16 cellular contexts compared by ENCODE assay signal in the genomic region with DNA sequence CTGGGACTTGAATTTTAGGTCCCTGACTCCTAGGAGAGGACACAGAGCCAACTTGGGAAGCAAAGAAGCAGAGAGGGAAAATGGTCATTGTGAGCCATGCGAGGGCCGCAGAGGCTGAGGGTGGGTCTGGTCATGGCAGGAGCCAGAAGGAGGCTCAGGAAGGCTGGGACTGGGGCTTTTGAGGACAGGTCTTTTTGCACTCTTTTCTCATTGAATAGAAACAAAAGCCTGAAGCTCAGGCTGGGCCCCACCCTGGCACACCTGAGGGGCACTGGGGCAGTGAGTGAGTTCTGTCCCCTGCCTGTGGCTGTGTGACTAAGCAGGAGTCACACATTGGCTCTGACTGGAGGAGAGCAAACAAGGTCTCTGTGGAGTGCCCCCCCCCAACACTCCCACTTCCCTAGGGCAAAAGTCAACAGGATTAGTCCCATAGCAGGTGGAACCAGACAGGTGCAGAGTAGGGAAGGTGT. TPM values are rescaled to one million over a fixed set of nuclear protein-coding genes. Genes with fewer than 3 reads are reported as not detected.
DNase-seq lines count a peak whose midpoint lies in the region; ATAC-seq and TF ChIP-seq lines count a peak whose summit lies in the region.
"Had no signal": no experiment of that assay in that cellular context is flagged by ENCODE, and none has a peak within 500 bp of the region (broad histone marks: within the 10 kb centered on the region; RNA-seq: fewer than 3 reads in every experiment).

No MANE protein-coding gene starts in this region.

- peaks cover 29% of the 10 kb centered on the region for H3K27me3 Mint-ChIP-seq in neural progenitor cell (ENCODE audit: insufficient read depth, low read depth)
- peaks cover 34% of the 10 kb centered on the region for H3K27me3 Mint-ChIP-seq in mesothelial cell of epicardium (ENCODE audit: low read depth)

- H3K36me3 ChIP-seq in neural progenitor cell: no peaks in the 10 kb centered on the region

- H3K9me3 Mint-ChIP-seq in neural progenitor cell: no peaks in the 10 kb centered on the region
- H3K9me3 Mint-ChIP-seq in mesothelial cell of epicardium: no peaks in the 10 kb centered on the region
- H3K9me3 Mint-ChIP-seq: activated B cell treated with CpG ODN at 0.5 μM for 24 hours had no signal

- peaks cover 12% of the 10 kb centered on the region for H3K4me1 ChIP-seq in neural progenitor cell

- no peak overlapping the region for H3K27ac Mint-ChIP-seq in neural progenitor cell
- no peak overlapping the region for H3K27ac Mint-ChIP-seq in mesothelial cell of epicardium
- H3K27ac Mint-ChIP-seq: activated B cell treated with CpG ODN at 0.5 μM for 24 hours had no signal

- H2AFZ ChIP-seq in neural progenitor cell (replicated peaks): no peak overlapping the region

- no peak for TF ChIP-seq CTCF in neural progenitor cell (IDR thresholded peaks at IDR 0.05)
- no peak for TF ChIP-seq CTCF in mesothelial cell of epicardium (IDR thresholded peaks at IDR 0.05; ENCODE audit: unreplicated experiment)

- no peak overlapping the region for H3K4me3 ChIP-seq in neural progenitor cell
- H3K4me3 ChIP-seq: tibial artery had no signal

- H3K9me3 ChIP-seq in neural progenitor cell (ENCODE audit: low read depth): no peaks in the 10 kb centered on the region
- H3K9me3 ChIP-seq: tibial artery had no signal

- H4K20me1 ChIP-seq in neural progenitor cell (ENCODE audit: low read depth): no peaks in the 10 kb centered on the region

- DNase-seq in COLO668 (lab: John Stamatoyannopoulos, UW; ENCODE audit: unreplicated experiment) (peak; percentile 86), M059J (ENCODE audit: low read depth) (peak; percentile 52), SW480 (ENCODE audit: low spot score) (peak; percentile 79), neural progenitor cell (ENCODE audit: low spot score) (no peak), mesothelial cell of epicardium (ENCODE audit: low spot score in 2 of 2, unreplicated experiment in 2 of 2) (no peak), occipital lobe (lab: John Stamatoyannopoulos, UW) (no peak), RPMI8226 (no peak)
- DNase-seq: activated B cell treated with CpG ODN at 0.5 μM for 24 hours, hippocampal formation, NCI-H1694 treated with DMSO at 0.1 percent for 48 hours, right cardiac atrium had no signal

- no peaks in the 10 kb centered on the region for H3K79me2 ChIP-seq in neural progenitor cell (ENCODE audit: low read depth)

- no peak overlapping the region for H3K9ac ChIP-seq in neural progenitor cell

- H3K4me3 Mint-ChIP-seq in neural progenitor cell (peak overlapping the region; percentile 9), mesothelial cell of epicardium (no peak overlapping the region)
- H3K4me3 Mint-ChIP-seq: activated B cell treated with CpG ODN at 0.5 μM for 24 hours, CD14-positive monocyte had no signal

- H3K4me2 ChIP-seq in neural progenitor cell: no peak overlapping the region

- H3F3A ChIP-seq in neural progenitor cell (ENCODE audit: low read depth): peaks cover 6% of the 10 kb centered on the region

- peaks cover 48% of the 10 kb centered on the region for H3K27me3 ChIP-seq in neural progenitor cell

- H3K36me3 Mint-ChIP-seq in neural progenitor cell (no peaks in the 10 kb centered on the region), mesothelial cell of epicardium (peaks cover 4% of the 10 kb centered on the region)

- peaks cover 47% of the 10 kb centered on the region for H3K4me1 Mint-ChIP-seq in neural progenitor cell
- H3K4me1 Mint-ChIP-seq in mesothelial cell of epicardium: peaks cover 35% of the 10 kb centered on the region
- H3K4me1 Mint-ChIP-seq: activated B cell treated with CpG ODN at 0.5 μM for 24 hours had no signal

- no peak overlapping the region for H3K27ac ChIP-seq in neural progenitor cell
- H3K27ac ChIP-seq: tibial artery had no signal

- no peak for ATAC-seq in GM19395 (IDR thresholded peaks at IDR 0.05; ENCODE audit: unreplicated experiment)
- ATAC-seq: right cardiac atrium, Right ventricle myocardium inferior had no signal

RNA-seq across cellular contexts. Expression of a gene that starts 2.8 kb away (rescaled TPM):
- total RNA-seq in M059J (2014; rRNA removed; shearing (Covaris generic)): 3.0 and 8.4 TPM in 2 replicates
- 3.2 TPM in 1 of 2 replicates, not detected in the other for total RNA-seq in neural progenitor cell (ENCODE audit: low replicate concordance)
- 85.5 to 90.3 TPM (median 86.6 TPM) in 3 replicates for total RNA-seq in mesothelial cell of epicardium
- not detected for total RNA-seq in occipital lobe
- total RNA-seq: mononuclear cell, Right ventricle myocardium inferior had no signal

RNA-seq across cellular contexts. Expression of a gene that starts 38.6 kb away (rescaled TPM):
- total RNA-seq in M059J (2014; rRNA removed; shearing (Covaris generic)): 5.8 and 8.1 TPM in 2 replicates
- total RNA-seq in neural progenitor cell (ENCODE audit: low replicate concordance) (not detected in 2 replicates), mesothelial cell of epicardium (0.16 TPM in 1 of 3 replicates, not detected in the others), occipital lobe (0.16 TPM)
- total RNA-seq: activated B cell treated with CpG ODN at 0.5 μM for 24 hours, right cardiac atrium, Right ventricle myocardium inferior had no signal

RNA-seq across cellular contexts. Expression of a gene that starts 44.0 kb away (rescaled TPM):
- total RNA-seq in M059J (2014; rRNA removed; shearing (Covaris generic)): 36.6 and 52.7 TPM in 2 replicates
- total RNA-seq in neural progenitor cell (ENCODE audit: low replicate concordance) (0.12 TPM in 1 of 2 replicates, not detected in the other), mesothelial cell of epicardium (2.7 to 3.0 TPM (median 3.0 TPM) in 3 replicates), occipital lobe (not detected)
- total RNA-seq: activated B cell treated with CpG ODN at 0.5 μM for 24 hours, mononuclear cell, Right ventricle myocardium inferior had no signal

RNA-seq across cellular contexts. Expression of a gene that starts 55.5 kb away (rescaled TPM):
- 320 and 412 TPM in 2 replicates for total RNA-seq in M059J (2014; rRNA removed; shearing (Covaris generic))
- total RNA-seq in neural progenitor cell (ENCODE audit: low replicate concordance) (0.09 TPM in 1 of 2 replicates, not detected in the other), mesothelial cell of epicardium (0.16 TPM in 1 of 3 replicates, not detected in the others), occipital lobe (not detected)
- total RNA-seq: activated B cell treated with CpG ODN at 0.5 μM for 24 hours, mononuclear cell, right cardiac atrium, Right ventricle myocardium inferior had no signal

Comparison
In these comparisons a context has a peak if more than half of its experiments do, and no peak if none do; other contexts are left out.
1. DNase-seq: peak in COLO668 (single experiment), M059J (single experiment) and SW480 (single experiment); none in neural progenitor cell (single experiment), mesothelial cell of epicardium (0 of 2), occipital lobe (single experiment) and RPMI8226 (single experiment).